11 cellular contexts compared by ENCODE assay signal in genomic region chr6:149933461-149933860, GRCh38. TPM values are rescaled to one million over a fixed set of nuclear protein-coding genes. Genes with fewer than 3 reads are reported as not detected.
"Had no signal": no experiment of that assay in that cellular context is flagged by ENCODE, and none has a peak within 500 bp of the region (broad histone marks: within the 10 kb centered on the region; RNA-seq: fewer than 3 reads in every experiment).

No MANE protein-coding gene starts in this region.

- H3K27ac ChIP-seq: epithelial cell of prostate, lower lobe of right lung, psoas muscle, right lobe of liver, tibial nerve, vagina had no signal

- DNase-seq: aorta, lower lobe of right lung had no signal

- H3K4me3 ChIP-seq: lower lobe of right lung, psoas muscle, right lobe of liver, smooth muscle cell, tibial nerve, vagina had no signal

RNA-seq across cellular contexts. Expression of gene ULBP2, which starts 8.4 kb away (rescaled TPM):
- total RNA-seq: vagina had no signal

RNA-seq across cellular contexts. Expression of gene RAET1G, which starts 10.5 kb away (rescaled TPM):
- total RNA-seq: activated CD4-positive, alpha-beta T cell treated with anti-CD3 and anti-CD28 coated beads, Interleukin-2, amount 10 ng/mL, durations not matched to agents 7 days and 5 days; mesothelial cell of epicardium; right lobe of liver; WTC11 had no signal

RNA-seq across cellular contexts. Expression of gene ULBP1, which starts 30.3 kb away (rescaled TPM):
- total RNA-seq: vagina had no signal

RNA-seq across cellular contexts. Expression of gene RAET1E, which starts 35.5 kb away (rescaled TPM):
- total RNA-seq: activated CD4-positive, alpha-beta T cell treated with anti-CD3 and anti-CD28 coated beads, Interleukin-2, amount 10 ng/mL, durations not matched to agents 7 days and 5 days; lower lobe of right lung; mesothelial cell of epicardium; right lobe of liver; smooth muscle cell; WTC11 had no signal
